Comparison of ENCODE assay signal across 21 cellular contexts in the genomic region with DNA sequence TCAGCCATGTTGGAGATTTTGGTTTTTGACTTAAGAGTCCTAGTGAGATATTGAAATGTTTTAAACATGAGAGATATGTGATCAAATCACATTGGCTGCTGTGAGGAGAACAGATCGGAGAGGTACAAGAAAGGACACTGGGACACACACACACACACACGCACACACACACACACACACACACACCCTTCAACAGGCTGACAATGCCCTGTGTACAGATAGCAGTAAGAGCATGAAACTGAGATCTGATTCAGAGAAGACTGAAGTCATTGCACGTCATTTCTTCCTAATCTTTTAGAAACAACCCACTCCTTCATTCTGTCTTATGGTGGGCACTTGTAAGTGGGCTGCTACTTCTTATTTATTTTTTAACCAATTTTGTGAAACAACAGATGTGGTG.
A peak's percentile ranks its signal among the peaks of the same experiment; 100 is the strongest.
DNase-seq lines count a peak whose midpoint lies in the region; ATAC-seq, FAIRE-seq and TF ChIP-seq lines count a peak whose summit lies in the region.
"Had no signal": no experiment of that assay in that cellular context is flagged by ENCODE, and none has a peak within 500 bp of the region (broad histone marks: within the 10 kb centered on the region; RNA-seq: fewer than 3 reads in every experiment).

No MANE protein-coding gene starts in this region.

- no peaks in the 10 kb centered on the region for H3K9me3 ChIP-seq in cardiac muscle cell (ENCODE audit: low read depth)
- H3K9me3 ChIP-seq in heart left ventricle: peaks cover 0 to 2% (median 0%) of the 10 kb centered on the region in 12 donors
- H3K9me3 ChIP-seq in K562 (replicated peaks; ENCODE audit: control insufficient read depth, insufficient read depth, low read depth, low read length): no peaks in the 10 kb centered on the region
- no peaks in the 10 kb centered on the region for H3K9me3 ChIP-seq in body of pancreas
- H3K9me3 ChIP-seq in transverse colon: no peaks in the 10 kb centered on the region
- H3K9me3 ChIP-seq: HAP-1, SJSA1, suprapubic skin had no signal

- in situ Hi-C loops in K562 (cut with MboI) (no loop called here), transverse colon (cut with MboI; ENCODE audit: low pct_ligation_motif_present in 1 of 4, low pct_unique_long_range_greater_than_20kb in 1 of 4, low sequenced_read_pairs in 3 of 4) (no loop called here)

- H3K4me1 ChIP-seq in cardiac muscle cell (ENCODE audit: low read depth): peaks cover 11% of the 10 kb centered on the region
- H3K4me1 ChIP-seq in heart left ventricle: peaks cover 0 to 16% (median 0%) of the 10 kb centered on the region in 12 donors
- H3K4me1 ChIP-seq in K562 (replicated peaks in 1 of 2; ENCODE audit: control insufficient read depth in 2 of 2, insufficient read depth in 2 of 2, low read length in 2 of 2): peaks cover 18 to 30% of the 10 kb centered on the region in 2 experiments
- H3K4me1 ChIP-seq in body of pancreas: peaks cover 12% of the 10 kb centered on the region
- no peaks in the 10 kb centered on the region for H3K4me1 ChIP-seq in transverse colon
- H3K4me1 ChIP-seq: HAP-1, psoas muscle had no signal

- H3K4me3 ChIP-seq in cardiac muscle cell: no peak overlapping the region
- H3K4me3 ChIP-seq in heart left ventricle: no peak overlapping the region
- no peak overlapping the region for H3K4me3 ChIP-seq in K562
- no peak overlapping the region for H3K4me3 ChIP-seq in body of pancreas
- no peak overlapping the region for H3K4me3 ChIP-seq in transverse colon
- H3K4me3 ChIP-seq: HAP-1, psoas muscle, SJSA1, suprapubic skin had no signal

- H3K27ac Mint-ChIP-seq in stimulated activated naive B cell treated with anti-CD40 and anti-IgM and Interleukin-4, amounts not matched to agents 10 μg/mL and 1 μg/mL and 100 μg/mL, for 72 hours: peak overlapping the region; percentile 22

- peaks cover 30 to 38% of the 10 kb centered on the region in 2 donors for H3K27me3 Mint-ChIP-seq in stimulated activated naive B cell treated with anti-CD40 and anti-IgM and Interleukin-4, amounts not matched to agents 10 μg/mL and 1 μg/mL and 100 μg/mL, for 72 hours

- H3K4me1 Mint-ChIP-seq in stimulated activated naive B cell treated with anti-CD40 and anti-IgM and Interleukin-4, amounts not matched to agents 10 μg/mL and 1 μg/mL and 100 μg/mL, for 72 hours: peaks cover 16 to 20% of the 10 kb centered on the region in 2 donors

- CTCF ChIA-PET in K562 (lab: Yijun Ruan, JAX; ENCODE audit: low intra/inter-chr PET ratio): no interaction called here

- BruUV-seq in K562 (replicated peaks; lab: Mats Ljungman, UMichigan): no TSS peak

- H3K36me3 ChIP-seq in cardiac muscle cell (no peaks in the 10 kb centered on the region), heart left ventricle (no peaks in the 10 kb centered on the region), K562 (ENCODE audit: control insufficient read depth, insufficient read depth, low read length) (no peaks in the 10 kb centered on the region), body of pancreas (replicated peaks in 1 of 2; ENCODE audit: insufficient read depth in 1 of 2, low read depth in 2 of 2) (no peaks in the 10 kb centered on the region), transverse colon (no peaks in the 10 kb centered on the region)
- H3K36me3 ChIP-seq: HAP-1, SJSA1, suprapubic skin had no signal

- WGBS in heart left ventricle, 4 donors: 59 to 79% (median 70%) methylated on average over 3 of the region's 3 CpGs
- WGBS in K562 (ENCODE audit: insufficient coverage, low coverage, missing lambda C conversion rate): 3% methylated on average over 3 of the region's 3 CpGs
- WGBS in body of pancreas, 2 donors: 78 to 89% methylated on average over 3 of the region's 3 CpGs
- 73 to 79% methylated on average over 2 to 3 of the region's 3 CpGs for WGBS in transverse colon (ENCODE audit: low coverage in 1 of 2), 2 donors

- H2AFZ ChIP-seq in K562 (ENCODE audit: low read depth, low read length): peak overlapping the region; percentile 82

- no peak for TF ChIP-seq RAD21 in K562 (CRISPR knock-in tag; conservative IDR thresholded peaks at IDR 0.05 in 1 of 2, IDR thresholded peaks at IDR 0.05 in 1 of 2)

- H3K79me2 ChIP-seq in K562 (ENCODE audit: control insufficient read depth, insufficient read depth, low read length): no peaks in the 10 kb centered on the region

- H3K4me2 ChIP-seq in K562 (ENCODE audit: insufficient read depth, low read length): peak overlapping the region; percentile 78

- ATAC-seq in heart left ventricle: no peak
- ATAC-seq in K562: peak; percentile 33
- no peak for ATAC-seq in stimulated activated naive B cell treated with anti-CD40 and anti-IgM and Interleukin-4, amounts not matched to agents 10 μg/mL and 1 μg/mL and 100 μg/mL, for 72 hours (replicated peaks)
- ATAC-seq in body of pancreas: no peak
- ATAC-seq: left colon, psoas muscle had no signal

- no peaks in the 10 kb centered on the region for H3K36me3 Mint-ChIP-seq in stimulated activated naive B cell treated with anti-CD40 and anti-IgM and Interleukin-4, amounts not matched to agents 10 μg/mL and 1 μg/mL and 100 μg/mL, for 72 hours

- FAIRE-seq in HTR-8/SVneo (lab: Jason Lieb, UNC) (peak; percentile 20), K562 (lab: Jason Lieb, UNC) (peak; percentile 23)

- no peak for DNase-seq in cardiac muscle cell (ENCODE audit: low read depth in 1 of 2, low spot score in 1 of 2)
- DNase-seq in heart left ventricle: no peak
- DNase-seq in HTR-8/SVneo (ENCODE audit: insufficient read length, low spot score): no peak
- peak; percentile 19 to 45 (median 26) for DNase-seq in K562 (ENCODE audit: extremely low read depth in 1 of 4, low spot score in 3 of 4)
- no peak for DNase-seq in stimulated activated naive B cell treated with anti-CD40 and anti-IgM and Interleukin-4, amounts not matched to agents 10 μg/mL and 1 μg/mL and 100 μg/mL, for 72 hours
- DNase-seq in body of pancreas: no peak
- no peak for DNase-seq in transverse colon
- DNase-seq: activated CD8-positive, alpha-beta memory T cell treated with anti-CD3 and anti-CD28 coated beads, Interleukin-2, amount 50 U/mL, for 4 hours; activated gamma-delta T cell; C1 segment of cervical spinal cord; DND-41; left colon; NCI-H1105 treated with DMSO at 0.1 percent for 48 hours; NCI-H2081; NCI-H345; NCI-H82; nucleus accumbens; psoas muscle had no signal

- TF ChIP-seq CTCF in cardiac muscle cell (IDR thresholded peaks at IDR 0.05; ENCODE audit: low read depth, low read length) (no peak), heart left ventricle (IDR thresholded peaks at IDR 0.05) (no peak), K562 (IDR thresholded peaks at IDR 0.05 in 2 of 3, conservative IDR thresholded peaks at IDR 0.05 in 1 of 3; ENCODE audit: insufficient read depth in 2 of 3, low read depth in 1 of 3, low read length in 3 of 3) (no peak), body of pancreas (IDR thresholded peaks at IDR 0.05) (no peak), transverse colon (IDR thresholded peaks at IDR 0.05) (no peak)

- intact Hi-C loops in heart left ventricle (cut with DNase I) (loop anchor here in 2 of 10 donors (1.0 to 10.0 kb wide), 2 partner anchors 56 to 86 kb away; no protein-coding TSS in a partner anchor), K562 (cut with micrococcal nuclease) (no loop called here), body of pancreas (cut with DNase I) (no loop called here), transverse colon (cut with DNase I; ENCODE audit: low total_unique reads) (no loop called here)

- H3K9me1 ChIP-seq in K562 (ENCODE audit: control insufficient read depth, insufficient read depth, low read length): peaks cover 6% of the 10 kb centered on the region

- TF ChIP-seq EP300 in K562 (IDR thresholded peaks at IDR 0.05; ENCODE audit: low read length) (peak; percentile 66), transverse colon (IDR thresholded peaks at IDR 0.05; ENCODE audit: low read depth) (no peak)

- H3K9me3 Mint-ChIP-seq in stimulated activated naive B cell treated with anti-CD40 and anti-IgM and Interleukin-4, amounts not matched to agents 10 μg/mL and 1 μg/mL and 100 μg/mL, for 72 hours: peaks cover 0 to 1% of the 10 kb centered on the region in 2 donors

- H3K27me3 ChIP-seq in cardiac muscle cell (no peaks in the 10 kb centered on the region), heart left ventricle (no peaks in the 10 kb centered on the region), K562 (ENCODE audit: control insufficient read depth in 2 of 2, insufficient read depth in 2 of 2, low read length in 2 of 2) (no peaks in the 10 kb centered on the region), body of pancreas (no peaks in the 10 kb centered on the region), transverse colon (no peaks in the 10 kb centered on the region)
- H3K27me3 ChIP-seq: SJSA1, suprapubic skin had no signal

- POLR2A ChIA-PET in K562 (lab: Yijun Ruan, JAX): no interaction called here

- peak overlapping the region; percentile 63 for H3K27ac ChIP-seq in cardiac muscle cell
- H3K27ac ChIP-seq in heart left ventricle: peak overlapping the region in 4 of 12 donors; percentile 1 to 88 (median 56)
- H3K27ac ChIP-seq in K562 (ENCODE audit: extremely low read depth, low read depth, low read length): peak overlapping the region; percentile 94; the same call in 2 of the 3 replicates
- H3K27ac ChIP-seq in body of pancreas: no peak overlapping the region
- H3K27ac ChIP-seq in transverse colon: no peak overlapping the region
- H3K27ac ChIP-seq: psoas muscle, SJSA1, suprapubic skin had no signal

- H3K4me3 Mint-ChIP-seq in stimulated activated naive B cell treated with anti-CD40 and anti-IgM and Interleukin-4, amounts not matched to agents 10 μg/mL and 1 μg/mL and 100 μg/mL, for 72 hours: no peak overlapping the region

- TF ChIP-seq POLR2A in heart left ventricle (IDR thresholded peaks at IDR 0.05) (no peak), K562 (conservative IDR thresholded peaks at IDR 0.05) (no peak), body of pancreas (IDR thresholded peaks at IDR 0.05) (no peak), transverse colon (IDR thresholded peaks at IDR 0.05) (no peak)

- peaks cover 4% of the 10 kb centered on the region; the same call in 1 of the 2 replicates for H4K20me1 ChIP-seq in K562 (replicated peaks; ENCODE audit: control insufficient read depth, insufficient read depth, low read length)

- H3K9ac ChIP-seq in K562 (ENCODE audit: insufficient read depth in 1 of 2, low read depth in 2 of 2, low read length in 2 of 2): peak overlapping the region in 1 of 2 experiments; percentile 63; a peak in 1 of 4 replicates

TF ChIP-seq in K562, 482 proteins besides CTCF, POLR2A, EP300 and RAD21 (continues in another document):
- no peak for TF ChIP-seq BHLHE40 (IDR thresholded peaks at IDR 0.05; ENCODE audit: low read length)
- TF ChIP-seq ZBTB1 (CRISPR knock-in tag; IDR thresholded peaks at IDR 0.05; ENCODE audit: borderline replicate concordance, low read depth): no peak
- peak; percentile 37; the same call in 1 of the 2 replicates for TF ChIP-seq NCOA1 (IDR thresholded peaks at IDR 0.05; ENCODE audit: low read depth)
- TF ChIP-seq ZNF583 (CRISPR knock-in tag; IDR thresholded peaks at IDR 0.05): no peak
- no peak for TF ChIP-seq FOXA3 (CRISPR knock-in tag; conservative IDR thresholded peaks at IDR 0.05 in 1 of 2, IDR thresholded peaks at IDR 0.05 in 1 of 2)
- TF ChIP-seq L3MBTL2 (IDR thresholded peaks at IDR 0.05): no peak
- no peak for TF ChIP-seq MAFG (tag; conservative IDR thresholded peaks at IDR 0.05)

Comparison
In these comparisons a context has a peak if more than half of its experiments do, and no peak if none do; other contexts are left out.
1. DNase-seq: peak in K562 (4 of 4); none in cardiac muscle cell (0 of 2), heart left ventricle (0 of 5), HTR-8/SVneo (single experiment), stimulated activated naive B cell treated with anti-CD40 and anti-IgM and Interleukin-4, amounts not matched to agents 10 μg/mL and 1 μg/mL and 100 μg/mL, for 72 hours (single experiment), body of pancreas (0 of 4) and transverse colon (single experiment).
2. H3K27ac ChIP-seq: peak in cardiac muscle cell (single experiment) and K562 (single experiment); none in body of pancreas (0 of 4) and transverse colon (0 of 4).